In the genomic region with DNA sequence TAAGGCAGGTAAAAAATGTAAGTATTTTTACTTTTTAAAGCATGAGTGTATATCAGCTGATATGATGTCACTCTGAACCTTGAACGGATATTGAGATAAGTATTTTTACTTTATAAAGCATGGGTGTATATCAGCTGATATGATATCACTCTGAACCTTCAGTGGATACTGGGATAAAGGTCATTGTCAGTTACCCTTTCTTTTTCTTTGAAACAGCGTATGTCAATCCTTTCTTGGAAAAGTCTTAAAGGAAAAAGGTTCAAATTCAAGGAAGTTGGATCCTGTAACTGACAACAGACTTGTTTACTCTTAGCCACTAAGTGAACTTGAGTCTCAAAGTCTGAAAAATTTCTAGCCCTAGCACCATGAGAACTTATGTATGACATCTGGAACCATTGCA, we compare ENCODE assay signal across 17 cellular contexts.
"Had no signal": no experiment of that assay in that cellular context is flagged by ENCODE, and none has a peak within 500 bp of the region (broad histone marks: within the 10 kb centered on the region; RNA-seq: fewer than 3 reads in every experiment).

No MANE protein-coding gene starts in this region.

- H3K4me3 Mint-ChIP-seq: activated B cell treated with CpG ODN at 0.5 μM for 24 hours; activated CD8-positive, alpha-beta T cell treated with anti-CD3 and anti-CD28 coated beads for 36 hours; activated T-cell treated with anti-CD3 and anti-CD28 coated beads, Interleukin-2, amount 50 U/mL, for 4 hours; natural killer cell treated with Interleukin-12 subunit alpha and Interleukin-12 subunit beta and Interleukin-15 and Interleukin-18, amount 100 ng/mL, for 72 hours; T-helper 17 cell had no signal

- H3K36me3 ChIP-seq: adrenal gland, right atrium auricular region, tibial nerve had no signal

- H3K36me3 Mint-ChIP-seq: natural killer cell treated with Interleukin-12 subunit alpha and Interleukin-12 subunit beta and Interleukin-15 and Interleukin-18, amount 100 ng/mL, for 72 hours had no signal

- H3K27ac Mint-ChIP-seq: activated B cell treated with CpG ODN at 0.5 μM for 24 hours; activated CD8-positive, alpha-beta T cell treated with anti-CD3 and anti-CD28 coated beads for 36 hours; natural killer cell treated with Interleukin-12 subunit alpha and Interleukin-12 subunit beta and Interleukin-15 and Interleukin-18, amount 100 ng/mL, for 72 hours; T-helper 17 cell had no signal

- H3K27ac ChIP-seq: adrenal gland, foreskin keratinocyte, right atrium auricular region, tibial nerve had no signal

- H3K9me3 Mint-ChIP-seq: activated B cell treated with CpG ODN at 0.5 μM for 24 hours; activated CD8-positive, alpha-beta T cell treated with anti-CD3 and anti-CD28 coated beads for 36 hours; activated T-cell treated with anti-CD3 and anti-CD28 coated beads, Interleukin-2, amount 50 U/mL, for 4 hours; natural killer cell treated with Interleukin-12 subunit alpha and Interleukin-12 subunit beta and Interleukin-15 and Interleukin-18, amount 100 ng/mL, for 72 hours had no signal

- ATAC-seq: activated CD8-positive, alpha-beta T cell treated with anti-CD3 and anti-CD28 coated beads for 36 hours; activated T-cell treated with anti-CD3 and anti-CD28 coated beads, Interleukin-2, amount 50 U/mL, for 4 hours; natural killer cell treated with Interleukin-12 subunit alpha and Interleukin-12 subunit beta and Interleukin-15 and Interleukin-18, amount 100 ng/mL, for 72 hours; T-helper 17 cell had no signal

- H3K27me3 ChIP-seq: adrenal gland, foreskin keratinocyte, right atrium auricular region, tibial nerve had no signal

- DNase-seq: activated B cell treated with CpG ODN at 0.5 μM for 24 hours; activated CD4-positive, alpha-beta T cell treated with anti-CD3 and anti-CD28 coated beads for 48 hours; activated CD8-positive, alpha-beta T cell treated with anti-CD3 and anti-CD28 coated beads for 36 hours; activated effector memory CD4-positive, alpha-beta T cell treated with Interleukin-2 at 50 U/mL for 16 hours; activated naive CD4-positive, alpha-beta T cell treated with anti-CD3 and anti-CD28 coated beads, Interleukin-2, amount 50 U/mL, for 16 hours; activated T-cell treated with anti-CD3 and anti-CD28 coated beads, Interleukin-2, amount 50 U/mL, for 4 hours; adrenal gland; effector memory CD4-positive, alpha-beta T cell; foreskin keratinocyte; glutamatergic neuron; posterior cingulate gyrus; stimulated activated CD4-positive, alpha-beta T cell treated with anti-CD3 and anti-CD28 coated beads, Interleukin-4, amount 100 ng/mL, for 24 hours; stimulated activated naive CD4-positive, alpha-beta T cell; T-helper 17 cell had no signal

- H3K27me3 Mint-ChIP-seq: activated B cell treated with CpG ODN at 0.5 μM for 24 hours; activated CD8-positive, alpha-beta T cell treated with anti-CD3 and anti-CD28 coated beads for 36 hours; T-helper 17 cell had no signal

- H3K9me3 ChIP-seq: adrenal gland, right atrium auricular region, tibial nerve had no signal

- H3K4me3 ChIP-seq: adrenal gland, right atrium auricular region, tibial nerve had no signal
